In the genomic region with DNA sequence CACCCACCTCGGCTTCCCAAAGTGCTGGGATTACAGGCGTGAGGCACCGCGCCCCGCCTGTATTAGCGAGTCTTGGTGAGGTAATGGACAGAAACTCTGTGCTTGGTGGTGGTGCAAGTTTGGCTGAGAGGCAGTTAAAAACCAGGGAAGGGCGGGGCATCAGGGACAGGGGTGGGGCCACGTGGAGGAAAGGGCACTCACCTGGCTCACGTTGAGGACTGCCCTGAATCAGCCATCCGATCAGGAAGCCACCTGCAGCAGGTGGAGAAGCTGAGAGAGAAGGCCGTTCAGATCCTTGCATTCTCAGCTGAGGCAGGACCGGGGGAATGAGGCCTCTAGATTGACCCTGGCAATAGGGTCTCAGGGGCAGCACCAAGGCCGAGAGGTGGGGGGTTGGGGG, we compare ENCODE assay signal across 19 cellular contexts. TPM values are rescaled to one million over a fixed set of nuclear protein-coding genes. Genes with fewer than 3 reads are reported as not detected.
A peak's percentile ranks its signal among the peaks of the same experiment; 100 is the strongest.
DNase-seq lines count a peak whose midpoint lies in the region; ATAC-seq, FAIRE-seq and TF ChIP-seq lines count a peak whose summit lies in the region.
"Had no signal": no experiment of that assay in that cellular context is flagged by ENCODE, and none has a peak within 500 bp of the region (broad histone marks: within the 10 kb centered on the region; RNA-seq: fewer than 3 reads in every experiment).

No MANE protein-coding gene starts in this region.

- H4K20me1 ChIP-seq in K562 (replicated peaks; ENCODE audit: control insufficient read depth, insufficient read depth, low read length) = peaks cover 3% of the 10 kb centered on the region; the same call in 1 of the 2 replicates
- H4K20me1 ChIP-seq: BLaER1 treated with 17β-estradiol and CSF1 and Interleukin-3, amounts not matched to agents 10 nM and 100 nM had no signal

- TF ChIP-seq CTCF in heart left ventricle (IDR thresholded peaks at IDR 0.05) (no peak), K562 (IDR thresholded peaks at IDR 0.05 in 2 of 3, conservative IDR thresholded peaks at IDR 0.05 in 1 of 3; ENCODE audit: insufficient read depth in 2 of 3, low read depth in 1 of 3, low read length in 3 of 3) (no peak), mucosa of descending colon (IDR thresholded peaks at IDR 0.05) (no peak), dorsolateral prefrontal cortex (IDR thresholded peaks at IDR 0.05 in 54 of 56, conservative IDR thresholded peaks at IDR 0.05 in 2 of 56; ENCODE audit: low read depth in 1 of 56, partially characterized antibody in 56 of 56) (no peak)

- no peak overlapping the region for H3K27ac ChIP-seq in heart left ventricle
- no peak overlapping the region for H3K27ac ChIP-seq in K562 (ENCODE audit: extremely low read depth, low read depth, low read length)
- no peak overlapping the region for H3K27ac ChIP-seq in dorsolateral prefrontal cortex
- H3K27ac ChIP-seq: BLaER1 treated with 17β-estradiol and CSF1 and Interleukin-3, amounts not matched to agents 10 nM and 100 nM had no signal

- peaks cover 0 to 11% (median 0%) of the 10 kb centered on the region in 9 donors for H3K27me3 ChIP-seq in heart left ventricle
- H3K27me3 ChIP-seq in K562 (ENCODE audit: control insufficient read depth in 2 of 2, insufficient read depth in 2 of 2, low read length in 2 of 2) = peaks cover 5 to 47% of the 10 kb centered on the region in 2 experiments
- no peaks in the 10 kb centered on the region for H3K27me3 ChIP-seq in MG63
- no peaks in the 10 kb centered on the region for H3K27me3 ChIP-seq in dorsolateral prefrontal cortex

- TF ChIP-seq POLR2A in heart left ventricle (IDR thresholded peaks at IDR 0.05) (no peak), K562 (conservative IDR thresholded peaks at IDR 0.05) (no peak)

- no TSS peak for BruUV-seq in K562 (replicated peaks; lab: Mats Ljungman, UMichigan)

- H3K4me1 ChIP-seq in heart left ventricle (no peaks in the 10 kb centered on the region), K562 (replicated peaks in 1 of 2; ENCODE audit: control insufficient read depth in 2 of 2, insufficient read depth in 2 of 2, low read length in 2 of 2) (no peaks in the 10 kb centered on the region; a peak in 1 of 5 replicates), mucosa of descending colon (ENCODE audit: low read depth) (no peaks in the 10 kb centered on the region)

- no peak for TF ChIP-seq RAD21 in K562 (CRISPR knock-in tag; conservative IDR thresholded peaks at IDR 0.05 in 1 of 2, IDR thresholded peaks at IDR 0.05 in 1 of 2)

- no peak overlapping the region for H2AFZ ChIP-seq in K562 (ENCODE audit: low read depth, low read length)

- intact Hi-C loops in cardiac septum (cut with DNase I) (no loop called here), heart left ventricle (cut with DNase I) (no loop called here), K562 (cut with micrococcal nuclease) (no loop called here), mucosa of descending colon (cut with DNase I, micrococcal nuclease) (no loop called here), dorsolateral prefrontal cortex (cut with DNase I) (no loop called here)

- TF ChIP-seq EP300 in K562 (IDR thresholded peaks at IDR 0.05; ENCODE audit: low read length) = no peak

- no peak overlapping the region for H3K4me3 ChIP-seq in heart left ventricle
- H3K4me3 ChIP-seq in K562 = no peak overlapping the region
- no peak overlapping the region for H3K4me3 ChIP-seq in mucosa of descending colon
- no peak overlapping the region for H3K4me3 ChIP-seq in MG63
- no peak overlapping the region for H3K4me3 ChIP-seq in dorsolateral prefrontal cortex
- H3K4me3 ChIP-seq: BLaER1 treated with 17β-estradiol and CSF1 and Interleukin-3, amounts not matched to agents 10 nM and 100 nM had no signal

- WGBS in heart left ventricle, 4 donors = 84 to 89% (median 87%) methylated on average over 13 of the region's 13 CpGs
- 5% methylated on average over 13 of the region's 13 CpGs for WGBS in K562 (ENCODE audit: insufficient coverage, low coverage, missing lambda C conversion rate)

- no peak overlapping the region for H3K9ac ChIP-seq in K562 (ENCODE audit: insufficient read depth in 1 of 2, low read depth in 2 of 2, low read length in 2 of 2)
- H3K9ac ChIP-seq: BLaER1 treated with 17β-estradiol and CSF1 and Interleukin-3, amounts not matched to agents 10 nM and 100 nM had no signal

- no peaks in the 10 kb centered on the region for H3K9me3 ChIP-seq in heart left ventricle
- no peaks in the 10 kb centered on the region for H3K9me3 ChIP-seq in K562 (replicated peaks; ENCODE audit: control insufficient read depth, insufficient read depth, low read depth, low read length)
- no peaks in the 10 kb centered on the region for H3K9me3 ChIP-seq in mucosa of descending colon
- H3K9me3 ChIP-seq in MG63 = peaks cover 3% of the 10 kb centered on the region

- no peaks in the 10 kb centered on the region for H3K79me2 ChIP-seq in K562 (ENCODE audit: control insufficient read depth, insufficient read depth, low read length)

- peak; percentile 35 for DNase-seq in cardiac septum (ENCODE audit: low spot score)
- DNase-seq in heart left ventricle = no peak
- no peak for DNase-seq in K562 (ENCODE audit: extremely low read depth in 1 of 4, low spot score in 3 of 4)
- no peak for DNase-seq in mucosa of descending colon
- DNase-seq in MG63 = no peak
- no peak for DNase-seq in amniotic stem cell (lab: John Stamatoyannopoulos, UW)
- DNase-seq in dorsolateral prefrontal cortex = no peak
- DNase-seq: ACHN; CD4-positive, CD25-positive, alpha-beta regulatory T cell; DMS 273 treated with DMSO at 0.1 percent for 48 hours; GF-D8; HCEC 1CT; HFFc6 had no signal

- CTCF ChIA-PET in K562 (lab: Yijun Ruan, JAX; ENCODE audit: low intra/inter-chr PET ratio) = no interaction called here

- in situ Hi-C loops in K562 (cut with MboI) = no loop called here

- no peak overlapping the region for H3K4me2 ChIP-seq in K562 (ENCODE audit: insufficient read depth, low read length)
- H3K4me2 ChIP-seq: BLaER1 treated with 17β-estradiol and CSF1 and Interleukin-3, amounts not matched to agents 10 nM and 100 nM had no signal

- H3K36me3 ChIP-seq in heart left ventricle (no peaks in the 10 kb centered on the region), K562 (ENCODE audit: control insufficient read depth, insufficient read depth, low read length) (no peaks in the 10 kb centered on the region), mucosa of descending colon (ENCODE audit: low read depth) (no peaks in the 10 kb centered on the region), MG63 (no peaks in the 10 kb centered on the region)
- H3K36me3 ChIP-seq: BLaER1 treated with 17β-estradiol and CSF1 and Interleukin-3, amounts not matched to agents 10 nM and 100 nM had no signal

- no peaks in the 10 kb centered on the region for H3K9me1 ChIP-seq in K562 (ENCODE audit: control insufficient read depth, insufficient read depth, low read length)

- POLR2A ChIA-PET in K562 (lab: Yijun Ruan, JAX) = interaction anchor here (0.7 to 0.8 kb wide), 2 partner anchors 13 to 14 kb away, joined by 3 to 4 read pairs; no protein-coding TSS in a partner anchor

- ATAC-seq in heart left ventricle = no peak
- ATAC-seq in K562 = peak; percentile 36; the same call in 2 of the 3 replicates
- ATAC-seq in mucosa of descending colon = peak; percentile 83

- FAIRE-seq in K562 (lab: Jason Lieb, UNC) = no peak
- FAIRE-seq: GM19239, H1, HepG2, HTR-8/SVneo had no signal

RNA-seq across cellular contexts. Expression of gene CHRM1, which starts 12.1 kb away (rescaled TPM):
- total RNA-seq in cardiac septum = not detected
- under 1 TPM in 2 of 9 donors, not detected in 7; 0.08 to 0.31 TPM for total RNA-seq in heart left ventricle
- polyA plus RNA-seq in heart left ventricle = not detected
- not detected in 2 replicates for total RNA-seq in K562 (2011; cell fraction: chromatin; rRNA removed; ENCODE audit: low replicate concordance)
- total RNA-seq in K562 (2011; cell fraction: nucleolus; rRNA removed) = not detected in 2 replicates
- not detected in 2 replicates for total RNA-seq in K562 (2011; cell fraction: nucleoplasm; rRNA removed)
- total RNA-seq in K562 (2014; rRNA removed) = not detected in 2 replicates
- total RNA-seq in K562 (2014; rRNA removed; fragmentation: Illumina TruSeq; extraction: Trizol) = not detected in 2 replicates
- not detected in 2 replicates for total RNA-seq in K562 (2015; rRNA removed; fragmentation: Illumina TruSeq; extraction: Trizol)
- total RNA-seq in K562 (2021) = not detected in 2 replicates
- polyA plus RNA-seq in K562 (2011; rRNA removed) = not detected in 2 replicates
- not detected in 2 replicates for polyA plus RNA-seq in K562 (2011; cell fraction: cytosol; rRNA removed)
- not detected in 2 replicates for polyA plus RNA-seq in K562 (2011; cell fraction: nucleus; rRNA removed)
- not detected in 2 replicates for polyA plus RNA-seq in K562 (2012)
- polyA plus RNA-seq in K562 (2014; fragmentation: Illumina TruSeq; extraction: Trizol) = not detected in 2 replicates
- polyA plus RNA-seq in K562 (2014; fragmentation: Nextera tagmentation; extraction: Ambion mirVana) = not detected
- not detected in 2 replicates for polyA plus RNA-seq in K562 (2014; rRNA removed)
- polyA minus RNA-seq in K562 (2011; rRNA and poly(A)+ RNA removed) = not detected in 2 replicates
- not detected in 2 replicates for polyA minus RNA-seq in K562 (2011; cell fraction: cytosol; rRNA and poly(A)+ RNA removed)
- not detected in 2 replicates for polyA minus RNA-seq in K562 (2011; cell fraction: nucleus; rRNA and poly(A)+ RNA removed)
- 1 to 10 TPM in 1 of 3 donors, under 1 TPM in 2; 0.89 to 1.4 (median 0.96) TPM for total RNA-seq in mucosa of descending colon
- 0.22 and 1.3 TPM in 2 replicates for total RNA-seq in MG63 (2014; rRNA removed; shearing (Covaris generic); ENCODE audit: low replicate concordance)
- 10 to 100 TPM; 17.2 to 91.6 (median 58.7) TPM for total RNA-seq in dorsolateral prefrontal cortex
- total RNA-seq: A172; CD4-positive, CD25-positive, alpha-beta regulatory T cell; H1; HepG2; HFFc6 had no signal
- polyA plus RNA-seq: CD4-positive, CD25-positive, alpha-beta regulatory T cell; HepG2 had no signal

RNA-seq across cellular contexts. Expression of gene SLC22A6, which starts 51.5 kb away (rescaled TPM):
- total RNA-seq in cardiac septum (not detected), heart left ventricle (not detected), K562 (2014; rRNA removed) (not detected in 2 replicates), K562 (2014; rRNA removed; fragmentation: Illumina TruSeq; extraction: Trizol) (not detected in 2 replicates), K562 (2015; rRNA removed; fragmentation: Illumina TruSeq; extraction: Trizol) (not detected in 2 replicates), K562 (2021) (not detected in 2 replicates), mucosa of descending colon (not detected), dorsolateral prefrontal cortex (10 to 100 TPM in 2 of 120 experiments, 1 to 10 TPM in 63, under 1 TPM in 49, not detected in 6; 0.22 to 15.5 (median 1.1) TPM)
- polyA plus RNA-seq in heart left ventricle (not detected), K562 (2011; rRNA removed) (not detected in 2 replicates), K562 (2014; fragmentation: Illumina TruSeq; extraction: Trizol) (not detected in 2 replicates), K562 (2014; fragmentation: Nextera tagmentation; extraction: Ambion mirVana) (not detected), K562 (2014; rRNA removed) (not detected in 2 replicates)
- total RNA-seq in K562 (2011; cell fraction: chromatin; rRNA removed; ENCODE audit: low replicate concordance) = not detected in 2 replicates
- not detected in 2 replicates for total RNA-seq in K562 (2011; cell fraction: nucleolus; rRNA removed)
- total RNA-seq in K562 (2011; cell fraction: nucleoplasm; rRNA removed) = not detected in 2 replicates
- not detected in 2 replicates for polyA plus RNA-seq in K562 (2011; cell fraction: cytosol; rRNA removed)
- polyA plus RNA-seq in K562 (2011; cell fraction: nucleus; rRNA removed) = not detected in 2 replicates
- not detected in 2 replicates for polyA plus RNA-seq in K562 (2012)
- polyA minus RNA-seq in K562 (2011; rRNA and poly(A)+ RNA removed) = not detected in 2 replicates
- not detected in 2 replicates for polyA minus RNA-seq in K562 (2011; cell fraction: cytosol; rRNA and poly(A)+ RNA removed)
- not detected in 2 replicates for polyA minus RNA-seq in K562 (2011; cell fraction: nucleus; rRNA and poly(A)+ RNA removed)
- not detected in 2 replicates for total RNA-seq in MG63 (2014; rRNA removed; shearing (Covaris generic); ENCODE audit: low replicate concordance)
- total RNA-seq: A172; CD4-positive, CD25-positive, alpha-beta regulatory T cell; H1; HepG2; HFFc6 had no signal
- polyA plus RNA-seq: CD4-positive, CD25-positive, alpha-beta regulatory T cell; H1; HepG2 had no signal

RNA-seq across cellular contexts. Expression of gene SLC3A2, which starts 52.6 kb away (rescaled TPM):
- total RNA-seq in cardiac septum (38.6 TPM), heart left ventricle (10 to 100 TPM; 26.6 to 76.0 (median 59.1) TPM), K562 (2014; rRNA removed) (245 and 289 TPM in 2 replicates), K562 (2014; rRNA removed; fragmentation: Illumina TruSeq; extraction: Trizol) (214 and 276 TPM in 2 replicates), K562 (2015; rRNA removed; fragmentation: Illumina TruSeq; extraction: Trizol) (120 and 132 TPM in 2 replicates), K562 (2021) (255 and 276 TPM in 2 replicates), mucosa of descending colon (100 to 1,000 TPM; 116 to 127 (median 124) TPM), dorsolateral prefrontal cortex (100 to 1,000 TPM; 101 to 299 (median 140) TPM)
- polyA plus RNA-seq in heart left ventricle (100 to 1,000 TPM in 1 of 2 donors, 10 to 100 TPM in 1; 27.1 to 103 TPM), K562 (2011; rRNA removed) (282 and 323 TPM in 2 replicates), K562 (2014; fragmentation: Illumina TruSeq; extraction: Trizol) (183 and 221 TPM in 2 replicates), K562 (2014; fragmentation: Nextera tagmentation; extraction: Ambion mirVana) (10 to 100 TPM; 20.0 to 39.7 TPM), K562 (2014; rRNA removed) (254 and 296 TPM in 2 replicates)
- total RNA-seq in K562 (2011; cell fraction: chromatin; rRNA removed; ENCODE audit: low replicate concordance) = 762 and 871 TPM in 2 replicates
- total RNA-seq in K562 (2011; cell fraction: nucleolus; rRNA removed) = 808 and 809 TPM in 2 replicates
- total RNA-seq in K562 (2011; cell fraction: nucleoplasm; rRNA removed) = 628 and 726 TPM in 2 replicates
- polyA plus RNA-seq in K562 (2011; cell fraction: cytosol; rRNA removed) = 289 and 316 TPM in 2 replicates
- polyA plus RNA-seq in K562 (2011; cell fraction: nucleus; rRNA removed) = 1,169 and 1,253 TPM in 2 replicates
- polyA plus RNA-seq in K562 (2012) = 196 and 375 TPM in 2 replicates
- polyA minus RNA-seq in K562 (2011; rRNA and poly(A)+ RNA removed) = 168 and 173 TPM in 2 replicates
- polyA minus RNA-seq in K562 (2011; cell fraction: cytosol; rRNA and poly(A)+ RNA removed) = 167 and 196 TPM in 2 replicates
- 164 and 348 TPM in 2 replicates for polyA minus RNA-seq in K562 (2011; cell fraction: nucleus; rRNA and poly(A)+ RNA removed)
- 545 and 579 TPM in 2 replicates for total RNA-seq in MG63 (2014; rRNA removed; shearing (Covaris generic); ENCODE audit: low replicate concordance)

Comparison
In these comparisons a context has a peak if more than half of its experiments do, and no peak if none do; other contexts are left out.
1. ATAC-seq: peak in K562 (single experiment) and mucosa of descending colon (single experiment); none in heart left ventricle (0 of 4).